In genomic region chr1:160837558-160838205, GRCh38 we compare ENCODE assay signal across 2 cellular contexts.
TF ChIP-seq lines count a peak whose summit lies in the region.

No MANE protein-coding gene starts in this region.

TF ChIP-seq in HepG2, 621 proteins besides CTCF, POLR2A, EP300 and RAD21:
- TF ChIP-seq ZNF616 (CRISPR knock-in tag; IDR thresholded peaks at IDR 0.05; ENCODE audit: low read depth) (no peak), NFKB2 (CRISPR knock-in tag; IDR thresholded peaks at IDR 0.05; ENCODE audit: borderline replicate concordance) (no peak), ZNF142 (CRISPR knock-in tag; IDR thresholded peaks at IDR 0.05) (no peak), ZSCAN31 (CRISPR knock-in tag; IDR thresholded peaks at IDR 0.05; ENCODE audit: low read depth) (no peak), ZNF136 (CRISPR knock-in tag; IDR thresholded peaks at IDR 0.05; ENCODE audit: low read depth) (no peak), ZNF678 (CRISPR knock-in tag; IDR thresholded peaks at IDR 0.05) (no peak), ZNF12 (CRISPR knock-in tag; IDR thresholded peaks at IDR 0.05) (no peak), ZNF225 (CRISPR knock-in tag; IDR thresholded peaks at IDR 0.05) (no peak), NR1H2 (CRISPR knock-in tag; IDR thresholded peaks at IDR 0.05; ENCODE audit: borderline replicate concordance, low read depth) (no peak), PHF8 (CRISPR knock-in tag; IDR thresholded peaks at IDR 0.05) (no peak), SPEN (CRISPR knock-in tag; IDR thresholded peaks at IDR 0.05; ENCODE audit: low read depth) (no peak), SALL1 (CRISPR knock-in tag; IDR thresholded peaks at IDR 0.05) (no peak), PPARG (CRISPR knock-in tag; conservative IDR thresholded peaks at IDR 0.05) (no peak), ZNF484 (CRISPR knock-in tag; IDR thresholded peaks at IDR 0.05; ENCODE audit: borderline replicate concordance, low read depth) (no peak), MEIS1 (CRISPR knock-in tag; IDR thresholded peaks at IDR 0.05; ENCODE audit: borderline replicate concordance) (no peak), ZNF329 (CRISPR knock-in tag; IDR thresholded peaks at IDR 0.05; ENCODE audit: low read depth) (no peak), U2AF2 (IDR thresholded peaks at IDR 0.05; ENCODE audit: low read depth, low read length) (no peak)
- TF ChIP-seq, protein P1, sequence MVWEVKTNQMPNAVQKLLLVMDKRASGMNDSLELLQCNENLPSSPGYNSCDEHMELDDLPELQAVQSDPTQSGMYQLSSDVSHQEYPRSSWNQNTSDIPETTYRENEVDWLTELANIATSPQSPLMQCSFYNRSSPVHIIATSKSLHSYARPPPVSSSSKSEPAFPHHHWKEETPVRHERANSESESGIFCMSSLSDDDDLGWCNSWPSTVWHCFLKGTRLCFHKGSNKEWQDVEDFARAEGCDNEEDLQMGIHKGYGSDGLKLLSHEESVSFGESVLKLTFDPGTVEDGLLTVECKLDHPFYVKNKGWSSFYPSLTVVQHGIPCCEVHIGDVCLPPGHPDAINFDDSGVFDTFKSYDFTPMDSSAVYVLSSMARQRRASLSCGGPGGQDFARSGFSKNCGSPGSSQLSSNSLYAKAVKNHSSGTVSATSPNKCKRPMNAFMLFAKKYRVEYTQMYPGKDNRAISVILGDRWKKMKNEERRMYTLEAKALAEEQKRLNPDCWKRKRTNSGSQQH (CRISPR knock-in tag; IDR thresholded peaks at IDR 0.05; ENCODE audit: low read depth): no peak

TF ChIP-seq in SK-N-SH treated with all-trans-retinoic acid at 6 μM for 48 hours, 23 proteins besides CTCF, POLR2A, EP300 and RAD21:
- TF ChIP-seq CSDC2 (CRISPR knock-in tag; IDR thresholded peaks at IDR 0.05) (no peak), ZFP3 (CRISPR knock-in tag; IDR thresholded peaks at IDR 0.05) (no peak), ZC3H10 (CRISPR knock-in tag; IDR thresholded peaks at IDR 0.05) (no peak), TSHZ2 (CRISPR knock-in tag; IDR thresholded peaks at IDR 0.05) (no peak), ZNF70 (CRISPR knock-in tag; IDR thresholded peaks at IDR 0.05) (no peak), ESRRG (CRISPR knock-in tag; IDR thresholded peaks at IDR 0.05) (no peak), ZFP30 (CRISPR knock-in tag; IDR thresholded peaks at IDR 0.05) (no peak), ZNF8 (CRISPR knock-in tag; IDR thresholded peaks at IDR 0.05) (no peak), ARNTL (CRISPR knock-in tag; IDR thresholded peaks at IDR 0.05; ENCODE audit: borderline replicate concordance, low read depth) (no peak), ISL1 (CRISPR knock-in tag; IDR thresholded peaks at IDR 0.05) (no peak), TOX (CRISPR knock-in tag; IDR thresholded peaks at IDR 0.05; ENCODE audit: borderline replicate concordance) (no peak), CREB5 (CRISPR knock-in tag; IDR thresholded peaks at IDR 0.05; ENCODE audit: low read depth) (no peak), TCF4 (CRISPR knock-in tag; IDR thresholded peaks at IDR 0.05; ENCODE audit: borderline replicate concordance) (no peak), PATZ1 (CRISPR knock-in tag; IDR thresholded peaks at IDR 0.05; ENCODE audit: borderline replicate concordance) (no peak), PPARA (CRISPR knock-in tag; IDR thresholded peaks at IDR 0.05; ENCODE audit: borderline replicate concordance) (no peak), SNAI2 (CRISPR knock-in tag; IDR thresholded peaks at IDR 0.05) (no peak)
- TF ChIP-seq, protein P2, sequence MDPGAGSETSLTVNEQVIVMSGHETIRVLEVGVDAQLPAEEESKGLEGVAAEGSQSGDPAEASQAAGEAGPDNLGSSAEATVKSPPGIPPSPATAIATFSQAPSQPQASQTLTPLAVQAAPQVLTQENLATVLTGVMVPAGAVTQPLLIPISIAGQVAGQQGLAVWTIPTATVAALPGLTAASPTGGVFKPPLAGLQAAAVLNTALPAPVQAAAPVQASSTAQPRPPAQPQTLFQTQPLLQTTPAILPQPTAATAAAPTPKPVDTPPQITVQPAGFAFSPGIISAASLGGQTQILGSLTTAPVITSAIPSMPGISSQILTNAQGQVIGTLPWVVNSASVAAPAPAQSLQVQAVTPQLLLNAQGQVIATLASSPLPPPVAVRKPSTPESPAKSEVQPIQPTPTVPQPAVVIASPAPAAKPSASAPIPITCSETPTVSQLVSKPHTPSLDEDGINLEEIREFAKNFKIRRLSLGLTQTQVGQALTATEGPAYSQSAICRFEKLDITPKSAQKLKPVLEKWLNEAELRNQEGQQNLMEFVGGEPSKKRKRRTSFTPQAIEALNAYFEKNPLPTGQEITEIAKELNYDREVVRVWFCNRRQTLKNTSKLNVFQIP (CRISPR knock-in tag; IDR thresholded peaks at IDR 0.05; ENCODE audit: borderline replicate concordance, low read depth): no peak
